9 cellular contexts compared by ENCODE assay signal in genomic region chr14:100524933-100525243, GRCh38.
DNase-seq lines count a peak whose midpoint lies in the region; ATAC-seq and TF ChIP-seq lines count a peak whose summit lies in the region.
"Had no signal": no experiment of that assay in that cellular context is flagged by ENCODE, and none has a peak within 500 bp of the region (broad histone marks: within the 10 kb centered on the region; RNA-seq: fewer than 3 reads in every experiment).

No MANE protein-coding gene starts in this region.

- H3K9me3 ChIP-seq in MG63: no peaks in the 10 kb centered on the region

- peak; percentile 74 for DNase-seq in activated CD4-positive, alpha-beta T cell treated with anti-CD3 and anti-CD28 coated beads, Interleukin-2, amount 10 ng/mL, durations not matched to agents 24 days and 14 days
- no peak for DNase-seq in activated CD4-positive, alpha-beta T cell treated with anti-CD3 and anti-CD28 coated beads for 1 hour
- DNase-seq in NOMO-1 treated with dmso at 0.1 percent for 144 hours (lab: John Stamatoyannopoulos, UW; ENCODE audit: unreplicated experiment) (peak; percentile 22), epithelial cell of esophagus (ENCODE audit: low read depth) (peak; percentile 38), progenitor cell of endocrine pancreas (ENCODE audit: low spot score, unreplicated experiment) (peak; percentile 20), MG63 (no peak)
- DNase-seq in effector memory CD8-positive, alpha-beta T cell: no peak
- no peak for DNase-seq in stimulated activated CD4-positive, alpha-beta T cell treated with anti-CD3 and anti-CD28 coated beads, Interleukin-12 subunit alpha, Interleukin-12 subunit beta, amount 100 ng/mL, for 4 hours
- DNase-seq: COR-L47 had no signal

- H3K4me1 Mint-ChIP-seq in activated CD4-positive, alpha-beta T cell treated with anti-CD3 and anti-CD28 coated beads, Interleukin-2, amount 10 ng/mL, durations not matched to agents 24 days and 14 days: no peaks in the 10 kb centered on the region
- no peaks in the 10 kb centered on the region for H3K4me1 Mint-ChIP-seq in progenitor cell of endocrine pancreas (ENCODE audit: low read depth)
- no peaks in the 10 kb centered on the region for H3K4me1 Mint-ChIP-seq in effector memory CD8-positive, alpha-beta T cell (ENCODE audit: low read depth in 2 of 2)

- no peak overlapping the region for H3K4me3 Mint-ChIP-seq in activated CD4-positive, alpha-beta T cell treated with anti-CD3 and anti-CD28 coated beads, Interleukin-2, amount 10 ng/mL, durations not matched to agents 24 days and 14 days
- H3K4me3 Mint-ChIP-seq in progenitor cell of endocrine pancreas (ENCODE audit: low read depth): no peak overlapping the region
- no peak overlapping the region for H3K4me3 Mint-ChIP-seq in effector memory CD8-positive, alpha-beta T cell

- peaks cover 7% of the 10 kb centered on the region for H3K27me3 Mint-ChIP-seq in activated CD4-positive, alpha-beta T cell treated with anti-CD3 and anti-CD28 coated beads, Interleukin-2, amount 10 ng/mL, durations not matched to agents 24 days and 14 days
- no peaks in the 10 kb centered on the region for H3K27me3 Mint-ChIP-seq in progenitor cell of endocrine pancreas
- H3K27me3 Mint-ChIP-seq in effector memory CD8-positive, alpha-beta T cell: no peaks in the 10 kb centered on the region

- H3K27ac Mint-ChIP-seq in activated CD4-positive, alpha-beta T cell treated with anti-CD3 and anti-CD28 coated beads, Interleukin-2, amount 10 ng/mL, durations not matched to agents 24 days and 14 days: no peak overlapping the region
- no peak overlapping the region for H3K27ac Mint-ChIP-seq in progenitor cell of endocrine pancreas
- H3K27ac Mint-ChIP-seq in effector memory CD8-positive, alpha-beta T cell: no peak overlapping the region

- TF ChIP-seq CTCF in epithelial cell of esophagus (IDR thresholded peaks at IDR 0.05; ENCODE audit: insufficient read depth, low read depth, low read length, missing control alignments) (peak; percentile 39), progenitor cell of endocrine pancreas (IDR thresholded peaks at IDR 0.05; ENCODE audit: unreplicated experiment) (peak; percentile 62)

- no peaks in the 10 kb centered on the region for H3K36me3 ChIP-seq in MG63

- H3K4me3 ChIP-seq in epithelial cell of esophagus (ENCODE audit: low read length): no peak overlapping the region
- no peak overlapping the region for H3K4me3 ChIP-seq in MG63

- intact Hi-C loops in activated CD4-positive, alpha-beta T cell treated with anti-CD3 and anti-CD28 coated beads, Interleukin-2, amount 10 ng/mL, durations not matched to agents 24 days and 14 days (cut with micrococcal nuclease): loop anchor here (1.0 kb wide), 1 partner anchor 120 kb away; no protein-coding TSS in a partner anchor

- ATAC-seq in effector memory CD8-positive, alpha-beta T cell (replicated peaks): no peak

- no peaks in the 10 kb centered on the region for H3K36me3 Mint-ChIP-seq in activated CD4-positive, alpha-beta T cell treated with anti-CD3 and anti-CD28 coated beads, Interleukin-2, amount 10 ng/mL, durations not matched to agents 24 days and 14 days (ENCODE audit: low read depth)
- no peaks in the 10 kb centered on the region for H3K36me3 Mint-ChIP-seq in progenitor cell of endocrine pancreas (ENCODE audit: insufficient read depth)
- no peaks in the 10 kb centered on the region for H3K36me3 Mint-ChIP-seq in effector memory CD8-positive, alpha-beta T cell (ENCODE audit: insufficient read depth)

- H3K27me3 ChIP-seq in MG63: no peaks in the 10 kb centered on the region

- no peaks in the 10 kb centered on the region for H3K9me3 Mint-ChIP-seq in activated CD4-positive, alpha-beta T cell treated with anti-CD3 and anti-CD28 coated beads, Interleukin-2, amount 10 ng/mL, durations not matched to agents 24 days and 14 days
- H3K9me3 Mint-ChIP-seq in progenitor cell of endocrine pancreas (ENCODE audit: low read depth): no peaks in the 10 kb centered on the region
- H3K9me3 Mint-ChIP-seq in effector memory CD8-positive, alpha-beta T cell: no peaks in the 10 kb centered on the region

Comparison
In these comparisons a context has a peak if more than half of its experiments do, and no peak if none do; other contexts are left out.
1. DNase-seq: peak in activated CD4-positive, alpha-beta T cell treated with anti-CD3 and anti-CD28 coated beads, Interleukin-2, amount 10 ng/mL, durations not matched to agents 24 days and 14 days (single experiment), NOMO-1 treated with dmso at 0.1 percent for 144 hours (single experiment), epithelial cell of esophagus (single experiment) and progenitor cell of endocrine pancreas (single experiment); none in activated CD4-positive, alpha-beta T cell treated with anti-CD3 and anti-CD28 coated beads for 1 hour (single experiment), MG63 (single experiment), effector memory CD8-positive, alpha-beta T cell (0 of 3) and stimulated activated CD4-positive, alpha-beta T cell treated with anti-CD3 and anti-CD28 coated beads, Interleukin-12 subunit alpha, Interleukin-12 subunit beta, amount 100 ng/mL, for 4 hours (single experiment).